In genomic region chr5:94691947-94692346, GRCh38 we compare ENCODE assay signal across 10 cellular contexts.
DNase-seq lines count a peak whose midpoint lies in the region; ATAC-seq and TF ChIP-seq lines count a peak whose summit lies in the region.
"Had no signal": no experiment of that assay in that cellular context is flagged by ENCODE, and none has a peak within 500 bp of the region (broad histone marks: within the 10 kb centered on the region; RNA-seq: fewer than 3 reads in every experiment).

No MANE protein-coding gene starts in this region.

- TF ChIP-seq CTCF in GM23338 (conservative IDR thresholded peaks at IDR 0.05; ENCODE audit: low read depth in 2 of 2) (no peak), cardiac fibroblast (IDR thresholded peaks at IDR 0.05; ENCODE audit: low read depth, low read length) (no peak), nephron (IDR thresholded peaks at IDR 0.05; ENCODE audit: unreplicated experiment in 3 of 3) (no peak)

- H3K4me1 Mint-ChIP-seq in GM23338 (peaks cover 17% of the 10 kb centered on the region), nephron (peaks cover 34% of the 10 kb centered on the region)

- H3K9me3 Mint-ChIP-seq in GM23338 (no peaks in the 10 kb centered on the region; the same call in 2 of the 3 replicates), nephron (no peaks in the 10 kb centered on the region)

- no peaks in the 10 kb centered on the region for H3K79me2 ChIP-seq in GM23338 (replicated peaks; ENCODE audit: insufficient read depth)

- H3K4me1 ChIP-seq in GM23338 (ENCODE audit: insufficient read depth): peaks cover 18% of the 10 kb centered on the region

- H3F3A ChIP-seq in GM23338 (replicated peaks; ENCODE audit: low read depth): no peaks in the 10 kb centered on the region

- DNase-seq in GM23338 (ENCODE audit: low spot score) (no peak), NCI-H446 treated with DMSO at 0.1 percent for 48 hours (lab: John Stamatoyannopoulos, UW) (peak; percentile 80), cardiac fibroblast (ENCODE audit: low read depth in 2 of 2) (peak; percentile 89 to 94), NCI-H2171 (lab: John Stamatoyannopoulos, UW) (no peak), RPMI8226 (no peak), GF-D8 (lab: John Stamatoyannopoulos, UW) (no peak), NCI-H2107 (lab: John Stamatoyannopoulos, UW) (no peak)
- DNase-seq: NCI-H524 treated with DMSO at 0.1 percent for 48 hours had no signal

- no peaks in the 10 kb centered on the region; the same call in 1 of the 2 replicates for H4K20me1 ChIP-seq in GM23338 (replicated peaks; ENCODE audit: insufficient read depth)

- H3K36me3 ChIP-seq in GM23338 (ENCODE audit: insufficient read depth): no peaks in the 10 kb centered on the region; the same call in 1 of the 2 replicates

- H3K4me3 Mint-ChIP-seq in GM23338 (no peak overlapping the region), nephron (peak overlapping the region in 2 of 3 experiments; percentile 22 to 49)

- no peak overlapping the region for H2AFZ ChIP-seq in GM23338

- no peak overlapping the region for H3K4me2 ChIP-seq in GM23338

- H3K27ac Mint-ChIP-seq in GM23338 (peak overlapping the region; percentile 49; the same call in 1 of the 2 replicates), nephron (peak overlapping the region in 2 of 3 experiments; percentile 16 to 28)

- no peak for ATAC-seq in GM23338

- H3K36me3 Mint-ChIP-seq in GM23338 (ENCODE audit: low read depth) (peaks cover 10% of the 10 kb centered on the region; the same call in 2 of the 3 replicates), nephron (ENCODE audit: low read depth) (peaks cover 3% of the 10 kb centered on the region)

- H3K27me3 Mint-ChIP-seq in GM23338 (ENCODE audit: insufficient read depth, low read depth, poor library complexity) (no peaks in the 10 kb centered on the region), nephron (ENCODE audit: low read depth) (no peaks in the 10 kb centered on the region)

- H3K9me2 ChIP-seq in GM23338 (ENCODE audit: insufficient read depth): no peaks in the 10 kb centered on the region

- no peak overlapping the region for H3K27ac ChIP-seq in GM23338 (ENCODE audit: low read depth)
- H3K27ac ChIP-seq: VCaP had no signal

- H3K27me3 ChIP-seq in GM23338 (ENCODE audit: insufficient read depth): no peaks in the 10 kb centered on the region

- H3K4me3 ChIP-seq in GM23338 (no peak overlapping the region), cardiac fibroblast (replicated peaks in 1 of 2; ENCODE audit: low read depth in 2 of 2, low read length in 2 of 2) (no peak overlapping the region)

TF ChIP-seq in GM23338, 12 proteins besides CTCF, POLR2A, EP300 and RAD21 (continues in another document):
- TF ChIP-seq CREB1 (CRISPR knock-in tag; IDR thresholded peaks at IDR 0.05; ENCODE audit: low read depth): no peak
- no peak for TF ChIP-seq EZH2phosphoT487 (IDR thresholded peaks at IDR 0.05; ENCODE audit: unreplicated experiment)
- TF ChIP-seq EZH2 (IDR thresholded peaks at IDR 0.05; ENCODE audit: low read depth, unreplicated experiment): no peak
- no peak for TF ChIP-seq REST (IDR thresholded peaks at IDR 0.05; ENCODE audit: unreplicated experiment)
- no peak for TF ChIP-seq STAT1 (IDR thresholded peaks at IDR 0.05; ENCODE audit: unreplicated experiment)
- TF ChIP-seq, protein P1, sequence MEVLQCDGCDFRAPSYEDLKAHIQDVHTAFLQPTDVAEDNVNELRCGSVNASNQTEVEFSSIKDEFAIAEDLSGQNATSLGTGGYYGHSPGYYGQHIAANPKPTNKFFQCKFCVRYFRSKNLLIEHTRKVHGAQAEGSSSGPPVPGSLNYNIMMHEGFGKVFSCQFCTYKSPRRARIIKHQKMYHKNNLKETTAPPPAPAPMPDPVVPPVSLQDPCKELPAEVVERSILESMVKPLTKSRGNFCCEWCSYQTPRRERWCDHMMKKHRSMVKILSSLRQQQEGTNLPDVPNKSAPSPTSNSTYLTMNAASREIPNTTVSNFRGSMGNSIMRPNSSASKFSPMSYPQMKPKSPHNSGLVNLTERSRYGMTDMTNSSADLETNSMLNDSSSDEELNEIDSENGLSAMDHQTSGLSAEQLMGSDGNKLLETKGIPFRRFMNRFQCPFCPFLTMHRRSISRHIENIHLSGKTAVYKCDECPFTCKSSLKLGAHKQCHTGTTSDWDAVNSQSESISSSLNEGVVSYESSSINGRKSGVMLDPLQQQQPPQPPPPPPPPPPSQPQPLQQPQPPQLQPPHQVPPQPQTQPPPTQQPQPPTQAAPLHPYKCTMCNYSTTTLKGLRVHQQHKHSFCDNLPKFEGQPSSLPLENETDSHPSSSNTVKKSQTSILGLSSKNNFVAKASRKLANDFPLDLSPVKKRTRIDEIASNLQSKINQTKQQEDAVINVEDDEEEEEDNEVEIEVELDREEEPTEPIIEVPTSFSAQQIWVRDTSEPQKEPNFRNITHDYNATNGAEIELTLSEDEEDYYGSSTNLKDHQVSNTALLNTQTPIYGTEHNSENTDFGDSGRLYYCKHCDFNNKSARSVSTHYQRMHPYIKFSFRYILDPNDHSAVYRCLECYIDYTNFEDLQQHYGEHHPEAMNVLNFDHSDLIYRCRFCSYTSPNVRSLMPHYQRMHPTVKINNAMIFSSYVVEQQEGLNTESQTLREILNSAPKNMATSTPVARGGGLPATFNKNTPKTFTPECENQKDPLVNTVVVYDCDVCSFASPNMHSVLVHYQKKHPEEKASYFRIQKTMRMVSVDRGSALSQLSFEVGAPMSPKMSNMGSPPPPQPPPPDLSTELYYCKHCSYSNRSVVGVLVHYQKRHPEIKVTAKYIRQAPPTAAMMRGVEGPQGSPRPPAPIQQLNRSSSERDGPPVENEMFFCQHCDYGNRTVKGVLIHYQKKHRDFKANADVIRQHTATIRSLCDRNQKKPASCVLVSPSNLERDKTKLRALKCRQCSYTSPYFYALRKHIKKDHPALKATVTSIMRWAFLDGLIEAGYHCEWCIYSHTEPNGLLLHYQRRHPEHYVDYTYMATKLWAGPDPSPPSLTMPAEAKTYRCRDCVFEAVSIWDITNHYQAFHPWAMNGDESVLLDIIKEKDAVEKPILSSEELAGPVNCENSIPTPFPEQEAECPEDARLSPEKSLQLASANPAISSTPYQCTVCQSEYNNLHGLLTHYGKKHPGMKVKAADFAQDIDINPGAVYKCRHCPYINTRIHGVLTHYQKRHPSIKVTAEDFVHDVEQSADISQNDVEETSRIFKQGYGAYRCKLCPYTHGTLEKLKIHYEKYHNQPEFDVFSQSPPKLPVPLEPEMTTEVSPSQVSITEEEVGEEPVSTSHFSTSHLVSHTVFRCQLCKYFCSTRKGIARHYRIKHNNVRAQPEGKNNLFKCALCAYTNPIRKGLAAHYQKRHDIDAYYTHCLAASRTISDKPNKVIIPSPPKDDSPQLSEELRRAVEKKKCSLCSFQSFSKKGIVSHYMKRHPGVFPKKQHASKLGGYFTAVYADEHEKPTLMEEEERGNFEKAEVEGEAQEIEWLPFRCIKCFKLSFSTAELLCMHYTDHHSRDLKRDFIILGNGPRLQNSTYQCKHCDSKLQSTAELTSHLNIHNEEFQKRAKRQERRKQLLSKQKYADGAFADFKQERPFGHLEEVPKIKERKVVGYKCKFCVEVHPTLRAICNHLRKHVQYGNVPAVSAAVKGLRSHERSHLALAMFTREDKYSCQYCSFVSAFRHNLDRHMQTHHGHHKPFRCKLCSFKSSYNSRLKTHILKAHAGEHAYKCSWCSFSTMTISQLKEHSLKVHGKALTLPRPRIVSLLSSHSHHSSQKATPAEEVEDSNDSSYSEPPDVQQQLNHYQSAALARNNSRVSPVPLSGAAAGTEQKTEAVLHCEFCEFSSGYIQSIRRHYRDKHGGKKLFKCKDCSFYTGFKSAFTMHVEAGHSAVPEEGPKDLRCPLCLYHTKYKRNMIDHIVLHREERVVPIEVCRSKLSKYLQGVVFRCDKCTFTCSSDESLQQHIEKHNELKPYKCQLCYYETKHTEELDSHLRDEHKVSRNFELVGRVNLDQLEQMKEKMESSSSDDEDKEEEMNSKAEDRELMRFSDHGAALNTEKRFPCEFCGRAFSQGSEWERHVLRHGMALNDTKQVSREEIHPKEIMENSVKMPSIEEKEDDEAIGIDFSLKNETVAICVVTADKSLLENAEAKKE (CRISPR knock-in tag; IDR thresholded peaks at IDR 0.05): no peak
- TF ChIP-seq POLR2AphosphoS5 (IDR thresholded peaks at IDR 0.05; ENCODE audit: low read depth): no peak
- TF ChIP-seq NANOG (IDR thresholded peaks at IDR 0.05; ENCODE audit: borderline replicate concordance): no peak
- no peak for TF ChIP-seq ZNF114 (CRISPR knock-in tag; IDR thresholded peaks at IDR 0.05)
- no peak for TF ChIP-seq JUNB (IDR thresholded peaks at IDR 0.05; ENCODE audit: unreplicated experiment)
- no peak for TF ChIP-seq ZNF331 (CRISPR knock-in tag; IDR thresholded peaks at IDR 0.05; ENCODE audit: low read depth)

Comparison
In these comparisons a context has a peak if more than half of its experiments do, and no peak if none do; other contexts are left out.
1. DNase-seq: peak in NCI-H446 treated with DMSO at 0.1 percent for 48 hours (single experiment) and cardiac fibroblast (2 of 2); none in GM23338 (single experiment), NCI-H2171 (single experiment), RPMI8226 (single experiment), GF-D8 (single experiment) and NCI-H2107 (single experiment).